In genomic region chr7:136259074-136259473, GRCh38 we compare ENCODE assay signal across 9 cellular contexts.
"Had no signal": no experiment of that assay in that cellular context is flagged by ENCODE, and none has a peak within 500 bp of the region (broad histone marks: within the 10 kb centered on the region; RNA-seq: fewer than 3 reads in every experiment).

No MANE protein-coding gene starts in this region.

- H2AFZ ChIP-seq: GM23248, GM23338 had no signal

- H3K9me3 ChIP-seq: HAP-1 had no signal

- H3K27ac ChIP-seq: GM23248 had no signal

- ATAC-seq: GM23338, HCT116 had no signal

- H3K36me3 ChIP-seq: HAP-1 had no signal

- H3K4me3 ChIP-seq: GM23248, GM23338, HAP-1 had no signal

- H3K27ac Mint-ChIP-seq: GM23338, H9, HFFc6 had no signal

- H3K4me1 Mint-ChIP-seq: GM23338, H9 had no signal

- H3K4me3 Mint-ChIP-seq: GM23338, H9, HFFc6 had no signal

- H3K9ac ChIP-seq: GM23248 had no signal

- H3K4me2 ChIP-seq: GM23338 had no signal

- DNase-seq: GM23248, GOT3, H7, H9, HCEC 1CT, HFFc6 had no signal
